In the genomic region with DNA sequence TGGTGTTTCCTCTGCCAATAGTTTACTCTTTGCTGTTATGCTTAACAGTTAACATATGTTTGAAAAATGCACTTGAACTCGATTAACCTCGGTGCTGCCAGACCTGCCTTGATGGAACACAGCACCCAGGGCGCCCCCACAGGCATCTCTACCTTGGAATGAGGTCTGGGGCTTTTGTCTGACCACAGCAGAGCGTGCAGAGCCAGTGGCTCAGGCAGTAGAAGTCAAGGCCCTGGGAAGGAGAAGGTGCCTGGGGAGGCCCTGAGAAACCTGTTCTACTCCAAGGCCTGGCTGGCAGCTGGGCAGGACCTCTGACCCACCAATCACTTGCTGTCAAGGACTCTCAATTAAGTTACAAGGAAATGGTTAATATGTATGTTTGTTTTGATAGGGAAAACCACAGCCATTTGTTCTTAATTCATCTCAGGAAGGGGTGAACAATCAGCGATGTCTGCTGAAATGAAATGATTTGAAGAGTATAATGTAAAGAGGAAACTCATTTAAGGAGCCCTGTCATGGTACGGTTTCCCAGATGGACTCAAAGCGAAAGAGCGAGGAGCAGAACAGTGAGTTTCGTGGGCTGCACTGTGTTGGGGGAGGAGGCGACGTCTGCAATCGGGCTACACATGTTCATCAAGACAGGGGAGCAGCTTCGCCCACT, we compare ENCODE assay signal across 8 cellular contexts. TPM values are rescaled to one million over a fixed set of nuclear protein-coding genes. Genes with fewer than 3 reads are reported as not detected.
DNase-seq lines count a peak whose midpoint lies in the region; ATAC-seq and TF ChIP-seq lines count a peak whose summit lies in the region.

No MANE protein-coding gene starts in this region.

- H3K9me3 ChIP-seq in BLaER1 = no peaks in the 10 kb centered on the region

- TF ChIP-seq CTCF in astrocyte of the cerebellum (IDR thresholded peaks at IDR 0.05; ENCODE audit: low read depth, low read length, missing control alignments) (no peak), foreskin keratinocyte (conservative IDR thresholded peaks at IDR 0.05) (no peak)

- H3K27ac ChIP-seq in BLaER1 (peak overlapping the region; percentile 76), foreskin keratinocyte (no peak overlapping the region)

- H3K4me1 ChIP-seq in BLaER1 = peaks cover 100% of the 10 kb centered on the region
- H3K4me1 ChIP-seq in foreskin keratinocyte = peaks cover 27% of the 10 kb centered on the region

- H3K9ac ChIP-seq in BLaER1 = peak overlapping the region; percentile 76

- peaks cover 93% of the 10 kb centered on the region for H3K36me3 ChIP-seq in BLaER1

- ATAC-seq in GM19463 (IDR thresholded peaks at IDR 0.05; ENCODE audit: unreplicated experiment) (peak; percentile 87), HG03460 (IDR thresholded peaks at IDR 0.05; ENCODE audit: unreplicated experiment) (peak; percentile 81), GM19035 (IDR thresholded peaks at IDR 0.05; ENCODE audit: unreplicated experiment) (no peak), foreskin keratinocyte (no peak)

- DNase-seq in astrocyte of the cerebellum (ENCODE audit: low read depth) (peak; percentile 26), T1000 (lab: John Stamatoyannopoulos, UW) (no peak), foreskin keratinocyte (no peak)
- no peak for DNase-seq in activated effector memory CD4-positive, alpha-beta T cell treated with Interleukin-2 at 50 U/mL for 16 hours

- peak overlapping the region; percentile 91 for H3K4me2 ChIP-seq in BLaER1

- in situ Hi-C loops in astrocyte of the cerebellum (cut with HindIII; ENCODE audit: low sequenced_read_pairs) = no loop called here

- peaks cover 100% of the 10 kb centered on the region for H4K20me1 ChIP-seq in BLaER1

- H3K4me3 ChIP-seq in BLaER1 (peak overlapping the region; percentile 47; the same call in 1 of the 2 replicates), astrocyte of the cerebellum (ENCODE audit: low read depth, low read length) (no peak overlapping the region)

- no peaks in the 10 kb centered on the region for H3K27me3 ChIP-seq in BLaER1
- H3K27me3 ChIP-seq in foreskin keratinocyte = no peaks in the 10 kb centered on the region

RNA-seq across cellular contexts. Expression of gene MACROH2A1, which starts 21.9 kb away (rescaled TPM):
- 253 and 264 TPM in 2 replicates for total RNA-seq in foreskin keratinocyte
- 192 and 224 TPM in 2 replicates for polyA plus RNA-seq in foreskin keratinocyte

Comparison
In these comparisons a context has a peak if more than half of its experiments do, and no peak if none do; other contexts are left out.
1. ATAC-seq: peak in GM19463 (single experiment) and HG03460 (single experiment); none in GM19035 (single experiment) and foreskin keratinocyte (single experiment).